In the genomic region with DNA sequence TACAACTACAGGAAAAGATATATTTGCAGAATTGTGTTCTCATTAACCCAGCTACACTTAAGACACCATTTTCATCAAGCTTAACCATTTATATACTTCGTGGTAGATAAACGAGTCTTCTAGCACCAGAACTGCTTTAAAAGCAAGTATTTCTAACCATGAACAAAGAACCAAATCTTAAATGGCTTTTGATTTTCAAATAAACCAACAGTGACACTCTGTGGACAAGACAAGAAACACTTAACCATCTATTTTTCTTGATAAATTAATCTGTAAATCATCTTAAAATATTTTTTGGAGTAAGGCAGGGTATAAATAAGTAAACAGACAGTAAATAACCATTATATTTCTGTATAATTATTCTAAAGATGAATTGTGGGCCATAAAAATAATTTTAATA, we compare ENCODE assay signal across 13 cellular contexts. TPM values are rescaled to one million over a fixed set of nuclear protein-coding genes. Genes with fewer than 3 reads are reported as not detected.
DNase-seq lines count a peak whose midpoint lies in the region; ATAC-seq and TF ChIP-seq lines count a peak whose summit lies in the region.
"Had no signal": no experiment of that assay in that cellular context is flagged by ENCODE, and none has a peak within 500 bp of the region (broad histone marks: within the 10 kb centered on the region; RNA-seq: fewer than 3 reads in every experiment).

No MANE protein-coding gene starts in this region.

- H3K27ac Mint-ChIP-seq in T-helper 2 cell treated with Interferon-gamma antibody and Interleukin-4, amounts not matched to agents 5 μg/mL and 100 μg/mL, for 36 hours, result no peak overlapping the region
- H3K27ac Mint-ChIP-seq: activated naive CD4-positive, alpha-beta T cell treated with anti-CD3 and anti-CD28 coated beads, Interleukin-2, amount 50 U/mL, for 24 hours had no signal

- H3K27ac ChIP-seq in VCaP, result peak overlapping the region; percentile 34; the same call in 1 of the 2 replicates

- peak; percentile 4 for DNase-seq in COLO829 (ENCODE audit: low spot score)
- peak; percentile 39 for DNase-seq in left kidney (ENCODE audit: low read depth, low spot score)
- no peak for DNase-seq in T-helper 2 cell treated with Interferon-gamma antibody and Interleukin-4, amounts not matched to agents 5 μg/mL and 100 μg/mL, for 36 hours (ENCODE audit: low spot score)
- DNase-seq in left lobe of liver (ENCODE audit: low spot score), result no peak
- no peak for DNase-seq in activated T-cell treated with anti-CD3 and anti-CD28 coated beads, Interleukin-2, amount 50 U/mL, for 4 hours
- DNase-seq: GF-D8 had no signal

- no peaks in the 10 kb centered on the region for H3K36me3 Mint-ChIP-seq in T-helper 2 cell treated with Interferon-gamma antibody and Interleukin-4, amounts not matched to agents 5 μg/mL and 100 μg/mL, for 36 hours (ENCODE audit: low read depth)
- no peaks in the 10 kb centered on the region for H3K36me3 Mint-ChIP-seq in activated T-cell treated with anti-CD3 and anti-CD28 coated beads, Interleukin-2, amount 50 U/mL, for 4 hours (ENCODE audit: insufficient read depth)
- H3K36me3 Mint-ChIP-seq: activated naive CD4-positive, alpha-beta T cell treated with anti-CD3 and anti-CD28 coated beads, Interleukin-2, amount 50 U/mL, for 24 hours had no signal

- no peaks in the 10 kb centered on the region for H3K9me3 Mint-ChIP-seq in T-helper 2 cell treated with Interferon-gamma antibody and Interleukin-4, amounts not matched to agents 5 μg/mL and 100 μg/mL, for 36 hours
- H3K9me3 Mint-ChIP-seq in activated T-cell treated with anti-CD3 and anti-CD28 coated beads, Interleukin-2, amount 50 U/mL, for 4 hours, result no peaks in the 10 kb centered on the region
- H3K9me3 Mint-ChIP-seq: activated naive CD4-positive, alpha-beta T cell treated with anti-CD3 and anti-CD28 coated beads, Interleukin-2, amount 50 U/mL, for 24 hours had no signal

- no peak overlapping the region for H3K4me3 Mint-ChIP-seq in T-helper 2 cell treated with Interferon-gamma antibody and Interleukin-4, amounts not matched to agents 5 μg/mL and 100 μg/mL, for 36 hours
- H3K4me3 Mint-ChIP-seq in activated T-cell treated with anti-CD3 and anti-CD28 coated beads, Interleukin-2, amount 50 U/mL, for 4 hours, result no peak overlapping the region
- H3K4me3 Mint-ChIP-seq: activated naive CD4-positive, alpha-beta T cell treated with anti-CD3 and anti-CD28 coated beads, Interleukin-2, amount 50 U/mL, for 24 hours had no signal

- H3K4me1 Mint-ChIP-seq in T-helper 2 cell treated with Interferon-gamma antibody and Interleukin-4, amounts not matched to agents 5 μg/mL and 100 μg/mL, for 36 hours (ENCODE audit: low read depth), result no peaks in the 10 kb centered on the region
- H3K4me1 Mint-ChIP-seq in activated T-cell treated with anti-CD3 and anti-CD28 coated beads, Interleukin-2, amount 50 U/mL, for 4 hours (ENCODE audit: low read depth), result no peaks in the 10 kb centered on the region
- H3K4me1 Mint-ChIP-seq: activated naive CD4-positive, alpha-beta T cell treated with anti-CD3 and anti-CD28 coated beads, Interleukin-2, amount 50 U/mL, for 24 hours had no signal

- ATAC-seq in left lobe of liver, result no peak
- ATAC-seq in activated T-cell treated with anti-CD3 and anti-CD28 coated beads, Interleukin-2, amount 50 U/mL, for 4 hours, result no peak
- ATAC-seq in GM21526 (IDR thresholded peaks at IDR 0.05; ENCODE audit: low FRiP score, unreplicated experiment), result no peak

- peak; percentile 38; the same call in 1 of the 2 replicates for TF ChIP-seq CTCF in LNCAP (IDR thresholded peaks at IDR 0.05)
- TF ChIP-seq CTCF in VCaP (conservative IDR thresholded peaks at IDR 0.05), result peak; percentile 72

- H3K27me3 Mint-ChIP-seq in T-helper 2 cell treated with Interferon-gamma antibody and Interleukin-4, amounts not matched to agents 5 μg/mL and 100 μg/mL, for 36 hours (ENCODE audit: low read depth), result peaks cover 2% of the 10 kb centered on the region
- H3K27me3 Mint-ChIP-seq in activated T-cell treated with anti-CD3 and anti-CD28 coated beads, Interleukin-2, amount 50 U/mL, for 4 hours (ENCODE audit: low read depth), result no peaks in the 10 kb centered on the region
- H3K27me3 Mint-ChIP-seq: activated naive CD4-positive, alpha-beta T cell treated with anti-CD3 and anti-CD28 coated beads, Interleukin-2, amount 50 U/mL, for 24 hours had no signal

RNA-seq across cellular contexts. Expression of a gene that starts 10.2 kb away (rescaled TPM):
- total RNA-seq in left lobe of liver, result not detected
- total RNA-seq in activated T-cell treated with anti-CD3 and anti-CD28 coated beads, Interleukin-2, amount 50 U/mL, for 4 hours, result not detected
- total RNA-seq: skeletal muscle tissue; subcutaneous adipose tissue; T-helper 2 cell treated with Interferon-gamma antibody and Interleukin-4, amounts not matched to agents 100 ng/mL and 5 ng/mL, for 36 hours had no signal

Comparison
In these comparisons a context has a peak if more than half of its experiments do, and no peak if none do; other contexts are left out.
1. DNase-seq: peak in COLO829 (single experiment) and left kidney (single experiment); none in T-helper 2 cell treated with Interferon-gamma antibody and Interleukin-4, amounts not matched to agents 5 μg/mL and 100 μg/mL, for 36 hours (single experiment), left lobe of liver (single experiment) and activated T-cell treated with anti-CD3 and anti-CD28 coated beads, Interleukin-2, amount 50 U/mL, for 4 hours (single experiment).